In genomic region chr9:89943309-89943708, GRCh38 we compare ENCODE assay signal across 21 cellular contexts.
DNase-seq lines count a peak whose midpoint lies in the region; ATAC-seq and TF ChIP-seq lines count a peak whose summit lies in the region.
"Had no signal": no experiment of that assay in that cellular context is flagged by ENCODE, and none has a peak within 500 bp of the region (broad histone marks: within the 10 kb centered on the region; RNA-seq: fewer than 3 reads in every experiment).

No MANE protein-coding gene starts in this region.

- H3K4me1 ChIP-seq in sigmoid colon = peaks cover 0 to 62% (median 52%) of the 10 kb centered on the region in 4 donors
- H3K4me1 ChIP-seq: HAP-1 had no signal

- H3K9me3 Mint-ChIP-seq in osteocyte (ENCODE audit: unreplicated experiment) = no peaks in the 10 kb centered on the region
- H3K9me3 Mint-ChIP-seq in stimulated activated naive B cell treated with anti-CD40 and anti-IgM and Interleukin-4, amounts not matched to agents 10 μg/mL and 1 μg/mL and 100 μg/mL, for 72 hours = peaks cover 2 to 4% of the 10 kb centered on the region in 2 donors
- H3K9me3 Mint-ChIP-seq: CD4-positive, CD25-positive, alpha-beta regulatory T cell; CD8-positive, alpha-beta memory T cell had no signal

- H3K27ac Mint-ChIP-seq in osteocyte (ENCODE audit: unreplicated experiment) = no peak overlapping the region
- no peak overlapping the region for H3K27ac Mint-ChIP-seq in stimulated activated naive B cell treated with anti-CD40 and anti-IgM and Interleukin-4, amounts not matched to agents 10 μg/mL and 1 μg/mL and 100 μg/mL, for 72 hours
- H3K27ac Mint-ChIP-seq: B cell; CD4-positive, CD25-positive, alpha-beta regulatory T cell; CD8-positive, alpha-beta memory T cell had no signal

- H3K27ac ChIP-seq in sigmoid colon = peak overlapping the region in 3 of 4 donors; percentile 62 to 75 (median 71)
- H3K27ac ChIP-seq: 22Rv1, BLaER1, C4-2B had no signal

- no peak for ATAC-seq in GM19467 (IDR thresholded peaks at IDR 0.05; ENCODE audit: unreplicated experiment)
- no peak for ATAC-seq in stimulated activated naive B cell treated with anti-CD40 and anti-IgM and Interleukin-4, amounts not matched to agents 10 μg/mL and 1 μg/mL and 100 μg/mL, for 72 hours (replicated peaks)
- ATAC-seq: GM12878 had no signal

- WGBS in sigmoid colon, 2 donors = 86 to 87% methylated on average over 2 of the region's 2 CpGs

- no peaks in the 10 kb centered on the region for H3K9me3 ChIP-seq in sigmoid colon
- H3K9me3 ChIP-seq: BLaER1, HAP-1 had no signal

- H3K4me3 ChIP-seq in sigmoid colon = no peak overlapping the region
- H3K4me3 ChIP-seq: BLaER1, GM12878, HAP-1 had no signal

- DNase-seq in activated CD8-positive, alpha-beta memory T cell treated with anti-CD3 and anti-CD28 coated beads for 24 hours = peak; percentile 43
- no peak for DNase-seq in activated CD8-positive, alpha-beta memory T cell treated with anti-CD3 and anti-CD28 coated beads, Interleukin-2, amount 50 U/mL, for 4 hours
- DNase-seq in NCI-H69 (lab: John Stamatoyannopoulos, UW) (peak; percentile 42), osteocyte (ENCODE audit: extremely low spot score, unreplicated experiment) (peak; percentile 65), sigmoid colon (no peak), SK-N-DZ (ENCODE audit: low spot score) (no peak)
- no peak for DNase-seq in stimulated activated naive B cell treated with anti-CD40 and anti-IgM and Interleukin-4, amounts not matched to agents 10 μg/mL and 1 μg/mL and 100 μg/mL, for 72 hours
- DNase-seq: CD4-positive, CD25-positive, alpha-beta regulatory T cell; CD8-positive, alpha-beta memory T cell; DMS 273 treated with DMSO at 0.1 percent for 48 hours; DMS79; EL; GDM1; GOT3 had no signal

- H3K4me1 Mint-ChIP-seq in osteocyte (ENCODE audit: unreplicated experiment) = peaks cover 5% of the 10 kb centered on the region
- peaks cover 0 to 5% of the 10 kb centered on the region in 2 donors for H3K4me1 Mint-ChIP-seq in stimulated activated naive B cell treated with anti-CD40 and anti-IgM and Interleukin-4, amounts not matched to agents 10 μg/mL and 1 μg/mL and 100 μg/mL, for 72 hours
- H3K4me1 Mint-ChIP-seq: B cell; CD4-positive, CD25-positive, alpha-beta regulatory T cell; CD8-positive, alpha-beta memory T cell had no signal

- H3K27me3 ChIP-seq in sigmoid colon = no peaks in the 10 kb centered on the region
- H3K27me3 ChIP-seq: BLaER1 had no signal

- H3K36me3 Mint-ChIP-seq in osteocyte (ENCODE audit: unreplicated experiment) = no peaks in the 10 kb centered on the region
- no peaks in the 10 kb centered on the region for H3K36me3 Mint-ChIP-seq in stimulated activated naive B cell treated with anti-CD40 and anti-IgM and Interleukin-4, amounts not matched to agents 10 μg/mL and 1 μg/mL and 100 μg/mL, for 72 hours
- H3K36me3 Mint-ChIP-seq: CD4-positive, CD25-positive, alpha-beta regulatory T cell; CD8-positive, alpha-beta memory T cell had no signal

- no peak overlapping the region for H3K4me3 Mint-ChIP-seq in osteocyte (ENCODE audit: unreplicated experiment)
- no peak overlapping the region for H3K4me3 Mint-ChIP-seq in stimulated activated naive B cell treated with anti-CD40 and anti-IgM and Interleukin-4, amounts not matched to agents 10 μg/mL and 1 μg/mL and 100 μg/mL, for 72 hours
- H3K4me3 Mint-ChIP-seq: B cell; CD4-positive, CD25-positive, alpha-beta regulatory T cell; CD8-positive, alpha-beta memory T cell had no signal

- intact Hi-C loops in sigmoid colon (cut with DNase I) = no loop called here

- H3K27me3 Mint-ChIP-seq in osteocyte (ENCODE audit: unreplicated experiment) = peaks cover 15% of the 10 kb centered on the region
- H3K27me3 Mint-ChIP-seq in stimulated activated naive B cell treated with anti-CD40 and anti-IgM and Interleukin-4, amounts not matched to agents 10 μg/mL and 1 μg/mL and 100 μg/mL, for 72 hours = peaks cover 25 to 34% of the 10 kb centered on the region in 2 donors

- H3K36me3 ChIP-seq in sigmoid colon = no peaks in the 10 kb centered on the region
- H3K36me3 ChIP-seq: BLaER1, HAP-1 had no signal

- no peak for TF ChIP-seq CTCF in osteocyte (IDR thresholded peaks at IDR 0.05)
- TF ChIP-seq CTCF in sigmoid colon (IDR thresholded peaks at IDR 0.05) = no peak

- no peak for TF ChIP-seq POLR2A in sigmoid colon (IDR thresholded peaks at IDR 0.05)

- TF ChIP-seq EP300 in sigmoid colon (IDR thresholded peaks at IDR 0.05) = no peak

Comparison
In these comparisons a context has a peak if more than half of its experiments do, and no peak if none do; other contexts are left out.
1. DNase-seq: peak in activated CD8-positive, alpha-beta memory T cell treated with anti-CD3 and anti-CD28 coated beads for 24 hours (single experiment), NCI-H69 (single experiment) and osteocyte (single experiment); none in activated CD8-positive, alpha-beta memory T cell treated with anti-CD3 and anti-CD28 coated beads, Interleukin-2, amount 50 U/mL, for 4 hours (single experiment), sigmoid colon (single experiment), stimulated activated naive B cell treated with anti-CD40 and anti-IgM and Interleukin-4, amounts not matched to agents 10 μg/mL and 1 μg/mL and 100 μg/mL, for 72 hours (single experiment) and SK-N-DZ (single experiment).